Comparison of ENCODE assay signal across 12 cellular contexts in genomic region chr12:42961395-42961794, GRCh38.
DNase-seq lines count a peak whose midpoint lies in the region; ATAC-seq and TF ChIP-seq lines count a peak whose summit lies in the region.
"Had no signal": no experiment of that assay in that cellular context is flagged by ENCODE, and none has a peak within 500 bp of the region (broad histone marks: within the 10 kb centered on the region; RNA-seq: fewer than 3 reads in every experiment).

No MANE protein-coding gene starts in this region.

- H3K4me2 ChIP-seq in mesendoderm (ENCODE audit: low read length) = no peak overlapping the region
- H3K4me2 ChIP-seq: BLaER1 treated with 17β-estradiol and CSF1 and Interleukin-3, amounts not matched to agents 10 nM and 100 nM had no signal

- no peak overlapping the region for H3K27ac ChIP-seq in mesendoderm (ENCODE audit: low read depth, low read length)
- H3K27ac ChIP-seq: adrenal gland; BLaER1 treated with 17β-estradiol and CSF1 and Interleukin-3, amounts not matched to agents 10 nM and 100 nM; skin epidermis had no signal

- H3K4ac ChIP-seq in mesendoderm (ENCODE audit: low read depth, low read length) = no peak overlapping the region

- H3K4me3 ChIP-seq in choroid plexus epithelial cell (ENCODE audit: low read depth, low read length) = no peak overlapping the region
- H3K4me3 ChIP-seq in mesendoderm (ENCODE audit: low read length) = no peak overlapping the region
- H3K4me3 ChIP-seq: adrenal gland; BLaER1 treated with 17β-estradiol and CSF1 and Interleukin-3, amounts not matched to agents 10 nM and 100 nM; skin epidermis had no signal

- peak overlapping the region; percentile 60 for H3K18ac ChIP-seq in mesendoderm (ENCODE audit: low read length)

- H4K8ac ChIP-seq in mesendoderm (ENCODE audit: low read depth, low read length) = no peak overlapping the region

- H3K9ac ChIP-seq in mesendoderm (ENCODE audit: low read length) = no peak overlapping the region
- H3K9ac ChIP-seq: BLaER1 treated with 17β-estradiol and CSF1 and Interleukin-3, amounts not matched to agents 10 nM and 100 nM had no signal

- no peak for TF ChIP-seq CTCF in choroid plexus epithelial cell (conservative IDR thresholded peaks at IDR 0.05; ENCODE audit: low read depth, low read length)

- DNase-seq in AG08395 (ENCODE audit: low spot score) (peak; percentile 7), LHCN-M2 (ENCODE audit: low read depth) (peak; percentile 91), choroid plexus epithelial cell (ENCODE audit: low read depth) (peak; percentile 87), mesendoderm (peak; percentile 84), NCI-H82 (lab: John Stamatoyannopoulos, UW) (no peak), NCI-H526 treated with DMSO at 0.1 percent for 48 hours (lab: John Stamatoyannopoulos, UW) (no peak)
- DNase-seq: adrenal gland; stimulated activated CD8-positive, alpha-beta memory T cell treated with anti-CD3 and anti-CD28 coated beads, Interleukin-4, amount 100 ng/mL, for 48 hours had no signal

- no peaks in the 10 kb centered on the region for H3K36me3 ChIP-seq in mesendoderm (ENCODE audit: control insufficient read depth, insufficient read depth, low read length)
- H3K36me3 ChIP-seq: adrenal gland; BLaER1 treated with 17β-estradiol and CSF1 and Interleukin-3, amounts not matched to agents 10 nM and 100 nM had no signal

- ATAC-seq in HG03469 (IDR thresholded peaks at IDR 0.05; ENCODE audit: unreplicated experiment) (no peak), HG02852 (IDR thresholded peaks at IDR 0.05; ENCODE audit: unreplicated experiment) (no peak)

- no peak overlapping the region for H2BK15ac ChIP-seq in mesendoderm (replicated peaks; ENCODE audit: low read depth)

- H3K56ac ChIP-seq in mesendoderm (ENCODE audit: low read length) = no peak overlapping the region

- H3K27me3 ChIP-seq in mesendoderm (ENCODE audit: insufficient read depth, low read length, poor library complexity) = no peaks in the 10 kb centered on the region
- H3K27me3 ChIP-seq: adrenal gland; BLaER1 treated with 17β-estradiol and CSF1 and Interleukin-3, amounts not matched to agents 10 nM and 100 nM had no signal

- no peaks in the 10 kb centered on the region for H3K79me2 ChIP-seq in mesendoderm (ENCODE audit: control insufficient read depth, insufficient read depth, low read length)

- H2BK5ac ChIP-seq in mesendoderm (ENCODE audit: low read length) = peak overlapping the region; percentile 35

- H2AK5ac ChIP-seq in mesendoderm (ENCODE audit: low read length) = no peak overlapping the region

- no peak overlapping the region for H2BK120ac ChIP-seq in mesendoderm (ENCODE audit: low read depth, low read length)

- no peak overlapping the region for H3K23ac ChIP-seq in mesendoderm (ENCODE audit: low read length)

- no peaks in the 10 kb centered on the region for H3K79me1 ChIP-seq in mesendoderm (ENCODE audit: low read length)

- H3K4me1 ChIP-seq in mesendoderm (ENCODE audit: control insufficient read depth, low read depth, low read length) = no peaks in the 10 kb centered on the region
- H3K4me1 ChIP-seq: adrenal gland; BLaER1 treated with 17β-estradiol and CSF1 and Interleukin-3, amounts not matched to agents 10 nM and 100 nM had no signal

- H4K5ac ChIP-seq in mesendoderm (ENCODE audit: low read length) = no peak overlapping the region

- no CpG with 5 or more reads among the region's 3 CpGs for WGBS in mesendoderm (ENCODE audit: extremely low coverage, insufficient coverage, low lambda C conversion rate)

Comparison
In these comparisons a context has a peak if more than half of its experiments do, and no peak if none do; other contexts are left out.
1. DNase-seq: peak in AG08395 (single experiment), LHCN-M2 (single experiment), choroid plexus epithelial cell (single experiment) and mesendoderm (single experiment); none in NCI-H82 (single experiment) and NCI-H526 treated with DMSO at 0.1 percent for 48 hours (single experiment).